In genomic region chr13:40762849-40763248, GRCh38 we compare ENCODE assay signal across 24 cellular contexts. TPM values are rescaled to one million over a fixed set of nuclear protein-coding genes. Genes with fewer than 3 reads are reported as not detected.
DNase-seq lines count a peak whose midpoint lies in the region; ATAC-seq and TF ChIP-seq lines count a peak whose summit lies in the region.
"Had no signal": no experiment of that assay in that cellular context is flagged by ENCODE, and none has a peak within 500 bp of the region (broad histone marks: within the 10 kb centered on the region; RNA-seq: fewer than 3 reads in every experiment).

No MANE protein-coding gene starts in this region.

- H2AFZ ChIP-seq in OCI-LY7 (ENCODE audit: low read length) (no peak overlapping the region), fibroblast of lung (ENCODE audit: low read length) (no peak overlapping the region)

- DNase-seq in AG10803 (ENCODE audit: low read depth), result peak; percentile 66
- no peak for DNase-seq in CD8-positive, alpha-beta T cell
- DNase-seq in OCI-LY7 (ENCODE audit: low spot score), result no peak
- DNase-seq in fibroblast of lung (ENCODE audit: low read depth in 2 of 2), result peak in 1 of 2 donors; percentile 23
- DNase-seq in A673 (ENCODE audit: low spot score), result no peak
- no peak for DNase-seq in NCI-H2029 treated with DMSO at 0.1 percent for 48 hours (lab: John Stamatoyannopoulos, UW)
- DNase-seq: activated CD4-positive, CD25-positive, alpha-beta regulatory T cell treated with anti-CD3 and anti-CD28 coated beads, Interleukin-2, amount 50 U/mL, for 72 hours; adrenal gland; endodermal cell; heart right ventricle; Kasumi-1; left colon; natural killer cell; NCI-H1694; NCI-H2171 treated with DMSO at 0.1 percent for 48 hours; NCI-H526; retina; stimulated activated naive B cell treated with anti-CD40 and anti-IgM and Interleukin-4, amounts not matched to agents 10 μg/mL and 1 μg/mL and 100 μg/mL, for 72 hours had no signal

- H3K9me3 ChIP-seq in CD8-positive, alpha-beta T cell (ENCODE audit: low read length), result no peaks in the 10 kb centered on the region
- no peaks in the 10 kb centered on the region for H3K9me3 ChIP-seq in OCI-LY7 (ENCODE audit: low read length)
- no peaks in the 10 kb centered on the region for H3K9me3 ChIP-seq in fibroblast of lung (ENCODE audit: control insufficient read depth, insufficient read depth, low read depth, low read length)
- H3K9me3 ChIP-seq in A673 (ENCODE audit: low read depth, low read length, poor library complexity, severe bottlenecking), result no peaks in the 10 kb centered on the region
- H3K9me3 ChIP-seq: adrenal gland, heart right ventricle, tibial nerve had no signal

- CTCF ChIA-PET in CD8-positive, alpha-beta T cell (lab: Charles Lee), result interaction anchor here (2.4 kb wide), 1 partner anchor 15 kb away, joined by 6 read pairs; no protein-coding TSS in a partner anchor
- CTCF ChIA-PET in OCI-LY7 (lab: Charles Lee; ENCODE audit: unreplicated experiment), result no interaction called here
- CTCF ChIA-PET in A673 (lab: Charles Lee), result no interaction called here

- H3K36me3 ChIP-seq in CD8-positive, alpha-beta T cell (ENCODE audit: insufficient read depth, low read length), result peaks cover 4% of the 10 kb centered on the region
- H3K36me3 ChIP-seq in OCI-LY7 (ENCODE audit: insufficient read depth, low read length) (peaks cover 61% of the 10 kb centered on the region), fibroblast of lung (ENCODE audit: control insufficient read depth, insufficient read depth, low read length) (peaks cover 1% of the 10 kb centered on the region), A673 (ENCODE audit: insufficient read depth, low read length, poor library complexity, severe bottlenecking) (peaks cover 21% of the 10 kb centered on the region)

- no peak overlapping the region for H3K4me3 ChIP-seq in AG10803 (ENCODE audit: low read length)
- no peak overlapping the region for H3K4me3 ChIP-seq in CD8-positive, alpha-beta T cell (ENCODE audit: low read depth, low read length)
- peak overlapping the region; percentile 0 for H3K4me3 ChIP-seq in OCI-LY7 (ENCODE audit: low read depth, low read length, poor library complexity, severe bottlenecking)
- no peak overlapping the region for H3K4me3 ChIP-seq in fibroblast of lung (replicated peaks in 1 of 4; ENCODE audit: control extremely low read depth in 1 of 4, insufficient read depth in 1 of 4, low read depth in 3 of 4, low read length in 4 of 4)
- H3K4me3 ChIP-seq in A673 (ENCODE audit: low read depth, low read length, poor library complexity, severe bottlenecking), result no peak overlapping the region
- H3K4me3 ChIP-seq: adrenal gland, coronary artery, heart right ventricle, smooth muscle cell, tibial nerve had no signal

- no peak overlapping the region for H3K27ac ChIP-seq in CD8-positive, alpha-beta T cell (ENCODE audit: low read depth, low read length)
- peak overlapping the region; percentile 61 for H3K27ac ChIP-seq in OCI-LY7 (ENCODE audit: low read depth, low read length, poor library complexity, severe bottlenecking)
- H3K27ac ChIP-seq in fibroblast of lung (ENCODE audit: insufficient read depth, low read length), result peak overlapping the region; percentile 53
- no peak overlapping the region for H3K27ac ChIP-seq in A673 (ENCODE audit: low read depth, low read length, poor library complexity, severe bottlenecking)
- H3K27ac ChIP-seq: adrenal gland, coronary artery, heart right ventricle, tibial nerve had no signal

- H3K9me3 Mint-ChIP-seq in CD8-positive, alpha-beta T cell, result no peaks in the 10 kb centered on the region
- H3K9me3 Mint-ChIP-seq: endodermal cell; natural killer cell; stimulated activated naive B cell treated with anti-CD40 and anti-IgM and Interleukin-4, amounts not matched to agents 10 μg/mL and 1 μg/mL and 100 μg/mL, for 72 hours had no signal

- H3K4me2 ChIP-seq in OCI-LY7 (ENCODE audit: low read length) (peak overlapping the region; percentile 57), fibroblast of lung (ENCODE audit: extremely low read depth, insufficient read depth, low read length) (peak overlapping the region; percentile 72)
- H3K4me2 ChIP-seq: smooth muscle cell had no signal

- intact Hi-C loops in CD8-positive, alpha-beta T cell (cut with DNase I, micrococcal nuclease), result no loop called here
- intact Hi-C loops in OCI-LY7 (cut with micrococcal nuclease; ENCODE audit: unreplicated experiment), result no loop called here
- intact Hi-C loops in A673 (cut with micrococcal nuclease; ENCODE audit: unreplicated experiment), result no loop called here

- no peaks in the 10 kb centered on the region for H3K9me2 ChIP-seq in OCI-LY7 (ENCODE audit: insufficient read depth, low read length)

- TF ChIP-seq CTCF in AG10803 (conservative IDR thresholded peaks at IDR 0.05; ENCODE audit: low read length), result no peak
- TF ChIP-seq CTCF in CD8-positive, alpha-beta T cell (IDR thresholded peaks at IDR 0.05), result no peak
- TF ChIP-seq CTCF in OCI-LY7 (conservative IDR thresholded peaks at IDR 0.05; ENCODE audit: low read length), result no peak
- TF ChIP-seq CTCF in fibroblast of lung (conservative IDR thresholded peaks at IDR 0.05 in 1 of 2, IDR thresholded peaks at IDR 0.05 in 1 of 2; ENCODE audit: low read depth in 1 of 2, low read length in 2 of 2), result no peak
- TF ChIP-seq CTCF in A673 (conservative IDR thresholded peaks at IDR 0.05; ENCODE audit: low read depth, low read length), result no peak

- POLR2A ChIA-PET in CD8-positive, alpha-beta T cell (lab: Charles Lee), result no interaction called here
- POLR2A ChIA-PET in OCI-LY7 (lab: Charles Lee), result interaction anchor here (1.2 to 1.6 kb wide), 3 partner anchors 61 to 304 kb away, joined by 3 to 5 read pairs (median 4); no protein-coding TSS in a partner anchor
- POLR2A ChIA-PET in A673 (lab: Charles Lee; ENCODE audit: low non-redundant PET), result interaction anchor here (0.6 kb wide), 1 partner anchor 1393 kb away, joined by 3 read pairs; no protein-coding TSS in a partner anchor

- BruUV-seq in OCI-LY7 (replicated peaks; lab: Mats Ljungman, UMichigan) (no TSS peak), A673 (replicated peaks; lab: Mats Ljungman, UMichigan) (no TSS peak)

- peaks cover 60% of the 10 kb centered on the region for H3K79me2 ChIP-seq in OCI-LY7 (ENCODE audit: insufficient read depth, low read depth, low read length)
- no peaks in the 10 kb centered on the region for H3K79me2 ChIP-seq in fibroblast of lung (ENCODE audit: control insufficient read depth, insufficient read depth, low read length)

- peaks cover 65% of the 10 kb centered on the region for H3K36me3 Mint-ChIP-seq in CD8-positive, alpha-beta T cell

- peak overlapping the region; percentile 29 for H3K27ac Mint-ChIP-seq in CD8-positive, alpha-beta T cell
- H3K27ac Mint-ChIP-seq: B cell, endodermal cell, natural killer cell had no signal

- H3K4me3 Mint-ChIP-seq in CD8-positive, alpha-beta T cell, result no peak overlapping the region
- H3K4me3 Mint-ChIP-seq: B cell; endodermal cell; natural killer cell; stimulated activated naive B cell treated with anti-CD40 and anti-IgM and Interleukin-4, amounts not matched to agents 10 μg/mL and 1 μg/mL and 100 μg/mL, for 72 hours had no signal

- H3K4me1 Mint-ChIP-seq in CD8-positive, alpha-beta T cell (ENCODE audit: low read depth), result peaks cover 44% of the 10 kb centered on the region
- H3K4me1 Mint-ChIP-seq: endodermal cell had no signal

- H4K20me1 ChIP-seq in OCI-LY7 (ENCODE audit: insufficient read depth, low read length), result no peaks in the 10 kb centered on the region
- H4K20me1 ChIP-seq in fibroblast of lung (ENCODE audit: control insufficient read depth, extremely low read depth, insufficient read depth, low read length), result no peaks in the 10 kb centered on the region

- H3K27me3 Mint-ChIP-seq in CD8-positive, alpha-beta T cell (ENCODE audit: low read depth), result no peaks in the 10 kb centered on the region
- H3K27me3 Mint-ChIP-seq: B cell; stimulated activated naive B cell treated with anti-CD40 and anti-IgM and Interleukin-4, amounts not matched to agents 10 μg/mL and 1 μg/mL and 100 μg/mL, for 72 hours had no signal

- no peak for ATAC-seq in CD8-positive, alpha-beta T cell
- ATAC-seq in HG03135 (IDR thresholded peaks at IDR 0.05; ENCODE audit: unreplicated experiment), result no peak
- ATAC-seq: HCT116; left colon; natural killer cell; stimulated activated naive B cell treated with anti-CD40 and anti-IgM and Interleukin-4, amounts not matched to agents 10 μg/mL and 1 μg/mL and 100 μg/mL, for 72 hours had no signal

- no peaks in the 10 kb centered on the region for H3K27me3 ChIP-seq in CD8-positive, alpha-beta T cell (ENCODE audit: insufficient read depth, low read length)
- H3K27me3 ChIP-seq in fibroblast of lung (ENCODE audit: control insufficient read depth, insufficient read depth, low read length), result no peaks in the 10 kb centered on the region
- H3K27me3 ChIP-seq in A673 (replicated peaks; ENCODE audit: insufficient read depth, low read depth, low read length, poor library complexity), result no peaks in the 10 kb centered on the region
- H3K27me3 ChIP-seq: adrenal gland, heart right ventricle, tibial nerve had no signal

- no peaks in the 10 kb centered on the region for H3K4me1 ChIP-seq in CD8-positive, alpha-beta T cell (ENCODE audit: insufficient read depth, low read length)
- H3K4me1 ChIP-seq in OCI-LY7 (ENCODE audit: insufficient read depth, low read length, poor library complexity, severe bottlenecking) (peaks cover 77% of the 10 kb centered on the region), fibroblast of lung (ENCODE audit: control insufficient read depth, extremely low read depth, insufficient read depth, low read length) (peaks cover 8% of the 10 kb centered on the region), A673 (ENCODE audit: insufficient read depth, low read length, poor library complexity, severe bottlenecking) (no peaks in the 10 kb centered on the region)
- H3K4me1 ChIP-seq: adrenal gland had no signal

- no peak overlapping the region for H3K9ac ChIP-seq in fibroblast of lung (ENCODE audit: insufficient read depth, low read length)

RNA-seq across cellular contexts. Expression of gene MRPS31, which starts 8.1 kb away (rescaled TPM):
- total RNA-seq in CD8-positive, alpha-beta T cell, result 1 to 10 TPM; 7.3 to 7.5 TPM
- total RNA-seq in OCI-LY7 (2014; rRNA removed; shearing (Covaris generic)), result 27.0 and 37.3 TPM in 2 replicates
- total RNA-seq in OCI-LY7 (2022) (51.6 and 60.2 TPM in 2 replicates), fibroblast of lung (14.2 and 14.9 TPM in 2 replicates), A673 (2021) (32.0 and 32.3 TPM in 2 replicates)
- 16.0 and 21.8 TPM in 2 replicates for polyA plus RNA-seq in fibroblast of lung
- 9.5 and 13.6 TPM in 2 replicates for polyA plus RNA-seq in fibroblast of lung (2012)
- 0.41 and 2.1 TPM in 2 replicates for polyA minus RNA-seq in fibroblast of lung (ENCODE audit: low replicate concordance)

RNA-seq across cellular contexts. Expression of gene SLC25A15, which starts 26.6 kb away (rescaled TPM):
- 1 to 10 TPM; 5.0 to 7.5 TPM for total RNA-seq in CD8-positive, alpha-beta T cell
- 61.3 and 71.0 TPM in 2 replicates for total RNA-seq in OCI-LY7 (2014; rRNA removed; shearing (Covaris generic))
- total RNA-seq in OCI-LY7 (2022) (56.3 and 57.7 TPM in 2 replicates), fibroblast of lung (9.6 and 10.3 TPM in 2 replicates), A673 (2021) (19.6 and 20.3 TPM in 2 replicates)
- 6.8 and 10.2 TPM in 2 replicates for polyA plus RNA-seq in fibroblast of lung
- polyA plus RNA-seq in fibroblast of lung (2012), result 5.5 and 7.7 TPM in 2 replicates
- polyA minus RNA-seq in fibroblast of lung (ENCODE audit: low replicate concordance), result 3.5 and 14.5 TPM in 2 replicates

Comparison
In these comparisons a context has a peak if more than half of its experiments do, and no peak if none do; other contexts are left out.
1. H3K27ac ChIP-seq: peak in OCI-LY7 (single experiment) and fibroblast of lung (single experiment); none in CD8-positive, alpha-beta T cell (single experiment) and A673 (single experiment).